ENCODE assay signal across 9 cellular contexts in genomic region chr7:93902777-93903423, GRCh38. TPM values are rescaled to one million over a fixed set of nuclear protein-coding genes. Genes with fewer than 3 reads are reported as not detected.
DNase-seq lines count a peak whose midpoint lies in the region; ATAC-seq and TF ChIP-seq lines count a peak whose summit lies in the region.
"Had no signal": no experiment of that assay in that cellular context is flagged by ENCODE, and none has a peak within 500 bp of the region (broad histone marks: within the 10 kb centered on the region; RNA-seq: fewer than 3 reads in every experiment).

No MANE protein-coding gene starts in this region.

- DNase-seq in ELR (ENCODE audit: low read depth) (peak; percentile 61), HuH-7 (ENCODE audit: low spot score) (peak; percentile 32), WERI-Rb-1 (peak; percentile 26), hepatocyte (ENCODE audit: low spot score) (peak; percentile 57), ecto neural progenitor cell (ENCODE audit: low spot score) (no peak), islet precursor cell (no peak)

- TF ChIP-seq CTCF in WERI-Rb-1 (IDR thresholded peaks at IDR 0.05; ENCODE audit: low read depth, low read length), result peak; percentile 61
- peak; percentile 58 for TF ChIP-seq CTCF in hepatocyte (IDR thresholded peaks at IDR 0.05; ENCODE audit: poor library complexity)

- no peak overlapping the region for H2AFZ ChIP-seq in hepatocyte

- no peaks in the 10 kb centered on the region for H4K20me1 ChIP-seq in hepatocyte (ENCODE audit: insufficient read depth, poor library complexity, severe bottlenecking)

- no peaks in the 10 kb centered on the region for H3K9me3 ChIP-seq in WERI-Rb-1 (ENCODE audit: severe bottlenecking)
- no peaks in the 10 kb centered on the region for H3K9me3 ChIP-seq in hepatocyte (ENCODE audit: low read depth)
- H3K9me3 ChIP-seq: neutrophil had no signal

- H3K36me3 ChIP-seq in WERI-Rb-1, result no peaks in the 10 kb centered on the region
- H3K36me3 ChIP-seq in hepatocyte (replicated peaks; ENCODE audit: insufficient read depth, low read depth), result no peaks in the 10 kb centered on the region
- H3K36me3 ChIP-seq in urinary bladder (ENCODE audit: insufficient read depth), result no peaks in the 10 kb centered on the region
- H3K36me3 ChIP-seq: neutrophil had no signal

- H3K9me2 ChIP-seq in hepatocyte (replicated peaks; ENCODE audit: insufficient read depth), result no peaks in the 10 kb centered on the region

- H3K4me3 ChIP-seq in WERI-Rb-1 (ENCODE audit: low read depth, low read length), result no peak overlapping the region
- no peak overlapping the region for H3K4me3 ChIP-seq in hepatocyte
- H3K4me3 ChIP-seq in urinary bladder (ENCODE audit: low read depth, low read length), result no peak overlapping the region

- no peak overlapping the region for H3K4me2 ChIP-seq in hepatocyte

- 95% methylated on average over 1 of the region's 1 CpG for WGBS in hepatocyte (ENCODE audit: low lambda C conversion rate, missing lambda C conversion rate)
- WGBS in urinary bladder, result 99% methylated on average over 1 of the region's 1 CpG

- no peaks in the 10 kb centered on the region for H3K4me1 ChIP-seq in hepatocyte (ENCODE audit: insufficient read depth)
- no peaks in the 10 kb centered on the region for H3K4me1 ChIP-seq in urinary bladder (ENCODE audit: insufficient read depth)

- ATAC-seq in GM21526 (IDR thresholded peaks at IDR 0.05; ENCODE audit: low FRiP score, unreplicated experiment), result no peak

- H3K27ac ChIP-seq in WERI-Rb-1 (no peak overlapping the region), hepatocyte (no peak overlapping the region), urinary bladder (ENCODE audit: low read depth) (peak overlapping the region; percentile 10)
- H3K27ac ChIP-seq: neutrophil had no signal

- H3K79me2 ChIP-seq in hepatocyte, result no peaks in the 10 kb centered on the region

- no peaks in the 10 kb centered on the region for H3K27me3 ChIP-seq in WERI-Rb-1 (ENCODE audit: insufficient read depth, low read depth, severe bottlenecking)
- H3K27me3 ChIP-seq in hepatocyte, result no peaks in the 10 kb centered on the region

RNA-seq across cellular contexts. Expression of gene GNGT1, which starts 3.5 kb away (rescaled TPM):
- total RNA-seq in hepatocyte, result not detected in 2 replicates
- 0.24 TPM in 1 of 2 replicates, not detected in the other for polyA plus RNA-seq in hepatocyte
- total RNA-seq in urinary bladder, result 0.95 TPM
- polyA plus RNA-seq in urinary bladder, result not detected

RNA-seq across cellular contexts. Expression of gene TFPI2, which starts 12.3 kb away (rescaled TPM):
- total RNA-seq in hepatocyte (41.5 and 66.2 TPM in 2 replicates), urinary bladder (19.3 TPM)
- polyA plus RNA-seq in hepatocyte (52.8 and 87.3 TPM in 2 replicates), urinary bladder (5.5 TPM)

RNA-seq across cellular contexts. Expression of gene GNG11, which starts 18.6 kb away (rescaled TPM):
- total RNA-seq in hepatocyte (10.0 and 11.2 TPM in 2 replicates), urinary bladder (48.1 TPM)
- polyA plus RNA-seq in hepatocyte (18.0 and 21.1 TPM in 2 replicates), urinary bladder (31.9 TPM)

Comparison
In these comparisons a context has a peak if more than half of its experiments do, and no peak if none do; other contexts are left out.
1. DNase-seq: peak in ELR (single experiment), HuH-7 (single experiment), WERI-Rb-1 (single experiment) and hepatocyte (single experiment); none in ecto neural progenitor cell (single experiment) and islet precursor cell (single experiment).